8 cellular contexts compared by ENCODE assay signal in genomic region chr11:22920939-22921565, GRCh38.
A peak's percentile ranks its signal among the peaks of the same experiment; 100 is the strongest.
DNase-seq lines count a peak whose midpoint lies in the region; ATAC-seq and TF ChIP-seq lines count a peak whose summit lies in the region.

No MANE protein-coding gene starts in this region.

- no peak overlapping the region for H3K9ac ChIP-seq in liver (ENCODE audit: low read depth in 1 of 2, low read length in 2 of 2)

- H3K27ac ChIP-seq in liver (ENCODE audit: low read depth in 1 of 2, low read length in 2 of 2): no peak overlapping the region

- no peak overlapping the region for H3K4me3 Mint-ChIP-seq in activated CD4-positive, alpha-beta T cell treated with anti-CD3 and anti-CD28 coated beads, Interleukin-2, amount 10 ng/mL, durations not matched to agents 7 days and 5 days

- H3K4me3 ChIP-seq in cardiac fibroblast (replicated peaks in 1 of 2; ENCODE audit: low read depth in 2 of 2, low read length in 2 of 2) (no peak overlapping the region), liver (ENCODE audit: low read depth in 1 of 3, low read length in 3 of 3) (no peak overlapping the region)

- no peaks in the 10 kb centered on the region for H3K4me1 ChIP-seq in liver (ENCODE audit: control insufficient read depth in 4 of 4, insufficient read depth in 4 of 4, low read length in 3 of 4)

- WGBS in liver: 52% methylated on average over 5 of the region's 5 CpGs

- H3K27me3 Mint-ChIP-seq in activated CD4-positive, alpha-beta T cell treated with anti-CD3 and anti-CD28 coated beads, Interleukin-2, amount 10 ng/mL, durations not matched to agents 7 days and 5 days: no peaks in the 10 kb centered on the region

- TF ChIP-seq CTCF in cardiac fibroblast (IDR thresholded peaks at IDR 0.05; ENCODE audit: low read depth, low read length) (peak; percentile 86), liver (IDR thresholded peaks at IDR 0.05; ENCODE audit: low read depth, low read length, missing input control) (peak; percentile 57)

- TF ChIP-seq RAD21 in liver (IDR thresholded peaks at IDR 0.05): peak; percentile 77 to 81

- no peaks in the 10 kb centered on the region for H3K9me3 ChIP-seq in liver (ENCODE audit: control insufficient read depth in 4 of 4, low read length in 3 of 4)

- H3K36me3 Mint-ChIP-seq in activated CD4-positive, alpha-beta T cell treated with anti-CD3 and anti-CD28 coated beads, Interleukin-2, amount 10 ng/mL, durations not matched to agents 7 days and 5 days (ENCODE audit: low read depth): no peaks in the 10 kb centered on the region

- ATAC-seq in GM21360 (IDR thresholded peaks at IDR 0.05; ENCODE audit: unreplicated experiment) (peak; percentile 98), HG03442 (IDR thresholded peaks at IDR 0.05; ENCODE audit: unreplicated experiment) (peak; percentile 99)

- CTCF ChIA-PET in activated CD4-positive, alpha-beta T cell treated with anti-CD3 and anti-CD28 coated beads, Interleukin-2, amount 10 ng/mL, durations not matched to agents 7 days and 5 days (lab: Charles Lee): no interaction called here

- no peaks in the 10 kb centered on the region for H3K9me3 Mint-ChIP-seq in activated CD4-positive, alpha-beta T cell treated with anti-CD3 and anti-CD28 coated beads, Interleukin-2, amount 10 ng/mL, durations not matched to agents 7 days and 5 days

- DNase-seq in activated CD4-positive, alpha-beta T cell treated with anti-CD3 and anti-CD28 coated beads, Interleukin-2, amount 10 ng/mL, durations not matched to agents 7 days and 5 days: peak; percentile 12
- DNase-seq in activated CD4-positive, alpha-beta T cell treated with anti-CD3 and anti-CD28 coated beads for 1 hour: no peak
- peak; percentile 77 for DNase-seq in NCI-H69 (lab: John Stamatoyannopoulos, UW)
- peak; percentile 69 to 70 for DNase-seq in cardiac fibroblast (ENCODE audit: low read depth in 2 of 2)
- no peak for DNase-seq in activated gamma-delta T cell (lab: John Stamatoyannopoulos, UW)

- peaks cover 4% of the 10 kb centered on the region for H3K4me1 Mint-ChIP-seq in activated CD4-positive, alpha-beta T cell treated with anti-CD3 and anti-CD28 coated beads, Interleukin-2, amount 10 ng/mL, durations not matched to agents 7 days and 5 days

- H3K36me3 ChIP-seq in liver (ENCODE audit: control insufficient read depth in 4 of 4, insufficient read depth in 3 of 4, low read depth in 1 of 4, low read length in 3 of 4): no peaks in the 10 kb centered on the region

- no peaks in the 10 kb centered on the region for H3K27me3 ChIP-seq in liver (ENCODE audit: control insufficient read depth in 4 of 4, insufficient read depth in 4 of 4, low read length in 3 of 4)

- POLR2A ChIA-PET in activated CD4-positive, alpha-beta T cell treated with anti-CD3 and anti-CD28 coated beads, Interleukin-2, amount 10 ng/mL, durations not matched to agents 7 days and 5 days (lab: Charles Lee): no interaction called here

- no peak overlapping the region for H3K27ac Mint-ChIP-seq in activated CD4-positive, alpha-beta T cell treated with anti-CD3 and anti-CD28 coated beads, Interleukin-2, amount 10 ng/mL, durations not matched to agents 7 days and 5 days

TF ChIP-seq in liver, 16 proteins besides CTCF, POLR2A, EP300 and RAD21:
- TF ChIP-seq HNF4G (IDR thresholded peaks at IDR 0.05): no peak
- TF ChIP-seq JUND (IDR thresholded peaks at IDR 0.05): no peak
- no peak for TF ChIP-seq HNF4A (conservative IDR thresholded peaks at IDR 0.05)
- TF ChIP-seq MAX (IDR thresholded peaks at IDR 0.05): no peak
- TF ChIP-seq GABPA (IDR thresholded peaks at IDR 0.05 in 1 of 2, conservative IDR thresholded peaks at IDR 0.05 in 1 of 2): no peak
- TF ChIP-seq TAF1 (conservative IDR thresholded peaks at IDR 0.05): no peak
- no peak for TF ChIP-seq RXRA (IDR thresholded peaks at IDR 0.05)
- no peak for TF ChIP-seq ZBTB33 (IDR thresholded peaks at IDR 0.05)
- no peak for TF ChIP-seq FOXA1 (IDR thresholded peaks at IDR 0.05)
TF ChIP-seq in liver: peak in this region for 0.

Comparison
In these comparisons a context has a peak if more than half of its experiments do, and no peak if none do; other contexts are left out.
1. DNase-seq: peak in activated CD4-positive, alpha-beta T cell treated with anti-CD3 and anti-CD28 coated beads, Interleukin-2, amount 10 ng/mL, durations not matched to agents 7 days and 5 days (single experiment), NCI-H69 (single experiment) and cardiac fibroblast (2 of 2); none in activated CD4-positive, alpha-beta T cell treated with anti-CD3 and anti-CD28 coated beads for 1 hour (single experiment) and activated gamma-delta T cell (single experiment).